In the genomic region with DNA sequence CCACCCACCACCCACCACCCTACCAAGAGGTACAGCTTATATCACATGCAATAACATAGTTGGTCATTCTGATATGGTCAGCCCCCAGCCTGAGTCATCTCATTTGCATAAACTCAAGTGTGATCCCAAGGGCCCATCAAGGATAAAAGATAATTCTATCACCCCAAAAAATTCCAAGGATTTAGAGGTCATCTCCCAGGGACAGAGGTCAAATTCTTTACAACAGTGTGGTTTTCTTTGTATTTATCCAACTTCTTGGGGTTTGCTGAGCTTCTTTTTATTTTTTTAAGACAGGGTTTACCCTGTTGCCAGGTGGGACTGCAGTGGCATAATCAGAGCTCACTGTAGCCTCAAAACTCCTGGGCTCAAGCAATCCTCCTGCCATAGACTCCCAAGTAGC, we compare ENCODE assay signal across 20 cellular contexts. TPM values are rescaled to one million over a fixed set of nuclear protein-coding genes. Genes with fewer than 3 reads are reported as not detected.
"Had no signal": no experiment of that assay in that cellular context is flagged by ENCODE, and none has a peak within 500 bp of the region (broad histone marks: within the 10 kb centered on the region; RNA-seq: fewer than 3 reads in every experiment).

No MANE protein-coding gene starts in this region.

- DNase-seq: activated B cell treated with CpG ODN at 0.5 μM for 24 hours; activated CD4-positive, alpha-beta T cell treated with anti-CD3 and anti-CD28 coated beads, Interleukin-2, amount 50 U/mL, for 1 hour; activated CD8-positive, alpha-beta memory T cell treated with anti-CD3 and anti-CD28 coated beads for 24 hours; activated naive CD8-positive, alpha-beta T cell treated with anti-CD3 and anti-CD28 coated beads for 36 hours; caudate nucleus; glutamatergic neuron; hypothalamus; midbrain; stimulated activated CD4-positive, alpha-beta T cell treated with anti-CD3 and anti-CD28 coated beads, Interleukin-12 subunit alpha, Interleukin-12 subunit beta, amount 100 ng/mL, for 4 hours; stimulated activated CD4-positive, alpha-beta T cell treated with anti-CD3 and anti-CD28 coated beads, Interleukin-2, amount 100 ng/mL, for 24 hours; upper lobe of right lung had no signal

- H3K4me1 ChIP-seq: parathyroid adenoma, upper lobe of right lung had no signal

- H3K79me2 ChIP-seq: parathyroid adenoma had no signal

- ATAC-seq: esophagus mucosa; left lobe of liver; stimulated activated effector memory CD8-positive, alpha-beta T cell treated with anti-CD3 and anti-CD28 coated beads, Interleukin-12 subunit alpha, Interleukin-12 subunit beta, amount 100 ng/mL, for 72 hours; upper lobe of right lung had no signal

- H3K4me3 ChIP-seq: coronary artery, thoracic aorta, upper lobe of right lung had no signal

- H3K36me3 ChIP-seq: thoracic aorta, upper lobe of right lung had no signal

- H3K27ac ChIP-seq: coronary artery, parathyroid adenoma, thoracic aorta, upper lobe of right lung had no signal

- H3K27me3 ChIP-seq: upper lobe of right lung had no signal

- H3K9me3 ChIP-seq: thoracic aorta, upper lobe of right lung had no signal

- H2AFZ ChIP-seq: parathyroid adenoma had no signal

- H3K9ac ChIP-seq: parathyroid adenoma had no signal

RNA-seq across cellular contexts. Expression of a gene that starts 16.0 kb away (rescaled TPM):
- total RNA-seq: activated B cell treated with CpG ODN at 0.5 μM for 24 hours; activated naive CD8-positive, alpha-beta T cell treated with anti-CD3 and anti-CD28 coated beads for 36 hours; activated T-helper 1 cell treated with anti-CD3 and anti-CD28 coated beads, Interleukin-12 subunit alpha, Interleukin-12 subunit beta, Interleukin-2, Interleukin-4 antibody, amounts not matched to agents 30 ng/mL and 10 ng/mL and 1 ng/mL, durations not matched to agents 14 hours and 24 hours and 36 hours; esophagus mucosa; left lobe of liver; lung microvascular endothelial cell; T-helper 2 cell treated with Interferon-gamma antibody and Interleukin-4, amounts not matched to agents 100 ng/mL and 5 ng/mL, for 36 hours; thoracic aorta; upper lobe of right lung had no signal
